ENCODE assay signal across 21 cellular contexts in genomic region chr7:130473289-130473688, GRCh38. TPM values are rescaled to one million over a fixed set of nuclear protein-coding genes. Genes with fewer than 3 reads are reported as not detected.
DNase-seq lines count a peak whose midpoint lies in the region; ATAC-seq, FAIRE-seq and TF ChIP-seq lines count a peak whose summit lies in the region.
"Had no signal": no experiment of that assay in that cellular context is flagged by ENCODE, and none has a peak within 500 bp of the region (broad histone marks: within the 10 kb centered on the region; RNA-seq: fewer than 3 reads in every experiment).

No MANE protein-coding gene starts in this region.

- no peaks in the 10 kb centered on the region for H3K36me3 Mint-ChIP-seq in stimulated activated naive B cell treated with anti-CD40 and anti-IgM and Interleukin-4, amounts not matched to agents 10 μg/mL and 1 μg/mL and 100 μg/mL, for 72 hours
- H3K36me3 Mint-ChIP-seq: natural killer cell had no signal

- H3K9ac ChIP-seq in K562 (ENCODE audit: insufficient read depth in 1 of 2, low read depth in 2 of 2, low read length in 2 of 2): no peak overlapping the region

- in situ Hi-C loops in K562 (cut with MboI): no loop called here

- H4K20me1 ChIP-seq in K562 (replicated peaks; ENCODE audit: control insufficient read depth, insufficient read depth, low read length): no peaks in the 10 kb centered on the region

- H3K9me3 Mint-ChIP-seq in stimulated activated naive B cell treated with anti-CD40 and anti-IgM and Interleukin-4, amounts not matched to agents 10 μg/mL and 1 μg/mL and 100 μg/mL, for 72 hours: peaks cover 0 to 1% of the 10 kb centered on the region in 2 donors
- H3K9me3 Mint-ChIP-seq: CD4-positive, alpha-beta T cell; central memory CD8-positive, alpha-beta T cell; effector memory CD8-positive, alpha-beta T cell; natural killer cell; T-helper 1 cell treated with Interleukin-12 subunit alpha and Interleukin-12 subunit beta and Interleukin-4 antibody, amounts not matched to agents 30 μg/mL and 1 μg/mL, for 36 hours had no signal

- no peak overlapping the region for H2AFZ ChIP-seq in K562 (ENCODE audit: low read depth, low read length)

- TF ChIP-seq CTCF in K562 (IDR thresholded peaks at IDR 0.05 in 2 of 3, conservative IDR thresholded peaks at IDR 0.05 in 1 of 3; ENCODE audit: insufficient read depth in 2 of 3, low read depth in 1 of 3, low read length in 3 of 3): no peak

- peaks cover 8 to 18% of the 10 kb centered on the region in 2 donors for H3K4me1 Mint-ChIP-seq in stimulated activated naive B cell treated with anti-CD40 and anti-IgM and Interleukin-4, amounts not matched to agents 10 μg/mL and 1 μg/mL and 100 μg/mL, for 72 hours
- H3K4me1 Mint-ChIP-seq: central memory CD8-positive, alpha-beta T cell; natural killer cell had no signal

- FAIRE-seq in K562 (lab: Jason Lieb, UNC): no peak

- H3K4me3 Mint-ChIP-seq in stimulated activated naive B cell treated with anti-CD40 and anti-IgM and Interleukin-4, amounts not matched to agents 10 μg/mL and 1 μg/mL and 100 μg/mL, for 72 hours: no peak overlapping the region
- H3K4me3 Mint-ChIP-seq: CD4-positive, alpha-beta T cell; central memory CD8-positive, alpha-beta T cell; effector memory CD8-positive, alpha-beta T cell; H9; natural killer cell; T-helper 1 cell treated with Interleukin-12 subunit alpha and Interleukin-12 subunit beta and Interleukin-4 antibody, amounts not matched to agents 30 μg/mL and 1 μg/mL, for 36 hours had no signal

- CTCF ChIA-PET in K562 (lab: Yijun Ruan, JAX; ENCODE audit: low intra/inter-chr PET ratio): no interaction called here

- H3K4me1 ChIP-seq in K562 (replicated peaks in 1 of 2; ENCODE audit: control insufficient read depth in 2 of 2, insufficient read depth in 2 of 2, low read length in 2 of 2): no peaks in the 10 kb centered on the region
- H3K4me1 ChIP-seq: psoas muscle had no signal

- no peak for TF ChIP-seq RAD21 in K562 (CRISPR knock-in tag; conservative IDR thresholded peaks at IDR 0.05 in 1 of 2, IDR thresholded peaks at IDR 0.05 in 1 of 2)

- no peak overlapping the region for H3K4me2 ChIP-seq in K562 (ENCODE audit: insufficient read depth, low read length)

- H3K27ac ChIP-seq in K562 (ENCODE audit: extremely low read depth, low read depth, low read length): no peak overlapping the region
- H3K27ac ChIP-seq: psoas muscle had no signal

- DNase-seq in NOMO-1 (lab: John Stamatoyannopoulos, UW; ENCODE audit: unreplicated experiment in 2 of 2) (peak; percentile 26 to 42), NOMO-1 treated with dmso at 0.1 percent for 144 hours (lab: John Stamatoyannopoulos, UW; ENCODE audit: unreplicated experiment) (no peak), NOMO-1 treated with DMSO at 0.1 percent for 48 hours (lab: John Stamatoyannopoulos, UW; ENCODE audit: unreplicated experiment) (peak; percentile 53), K562 (ENCODE audit: extremely low read depth in 1 of 4, low spot score in 3 of 4) (no peak), NCI-H446 (lab: John Stamatoyannopoulos, UW) (no peak)
- DNase-seq in stimulated activated naive B cell treated with anti-CD40 and anti-IgM and Interleukin-4, amounts not matched to agents 10 μg/mL and 1 μg/mL and 100 μg/mL, for 72 hours: no peak
- DNase-seq in activated CD4-positive, alpha-beta T cell treated with anti-CD3 and anti-CD28 coated beads for 48 hours: no peak
- DNase-seq: 8988T; amniotic stem cell; CD4-positive, alpha-beta T cell; DMS79; effector memory CD8-positive, alpha-beta T cell; H9; heart right ventricle; natural killer cell; psoas muscle had no signal

- no peak for TF ChIP-seq EP300 in K562 (IDR thresholded peaks at IDR 0.05; ENCODE audit: low read length)

- no peak overlapping the region for H3K4me3 ChIP-seq in K562
- H3K4me3 ChIP-seq: heart right ventricle, lung, psoas muscle had no signal

- TF ChIP-seq POLR2A in K562 (conservative IDR thresholded peaks at IDR 0.05): no peak

- no TSS peak for BruUV-seq in K562 (replicated peaks; lab: Mats Ljungman, UMichigan)

- H3K36me3 ChIP-seq in K562 (ENCODE audit: control insufficient read depth, insufficient read depth, low read length): no peaks in the 10 kb centered on the region
- H3K36me3 ChIP-seq: heart right ventricle had no signal

- no peaks in the 10 kb centered on the region for H3K79me2 ChIP-seq in K562 (ENCODE audit: control insufficient read depth, insufficient read depth, low read length)

- ATAC-seq in K562 (no peak), HG03095 (IDR thresholded peaks at IDR 0.05; ENCODE audit: unreplicated experiment) (no peak)
- peak; percentile 33 to 51 for ATAC-seq in stimulated activated naive B cell treated with anti-CD40 and anti-IgM and Interleukin-4, amounts not matched to agents 10 μg/mL and 1 μg/mL and 100 μg/mL, for 72 hours (replicated peaks)
- ATAC-seq: effector memory CD8-positive, alpha-beta T cell; natural killer cell; psoas muscle had no signal

- no peak overlapping the region for H3K27ac Mint-ChIP-seq in stimulated activated naive B cell treated with anti-CD40 and anti-IgM and Interleukin-4, amounts not matched to agents 10 μg/mL and 1 μg/mL and 100 μg/mL, for 72 hours
- H3K27ac Mint-ChIP-seq: activated T-helper 2 cell treated with anti-CD3 and anti-CD28 coated beads, Interferon-gamma antibody, Interleukin-2, Interleukin-4, amounts not matched to agents 10 μg/mL and 5 μg/mL and 100 μg/mL, durations not matched to agents 14 hours and 24 hours and 36 hours; CD4-positive, alpha-beta T cell; effector memory CD8-positive, alpha-beta T cell; H9; natural killer cell; T-helper 1 cell treated with Interleukin-12 subunit alpha and Interleukin-12 subunit beta and Interleukin-4 antibody, amounts not matched to agents 30 μg/mL and 1 μg/mL, for 36 hours had no signal

- no peaks in the 10 kb centered on the region for H3K27me3 Mint-ChIP-seq in stimulated activated naive B cell treated with anti-CD40 and anti-IgM and Interleukin-4, amounts not matched to agents 10 μg/mL and 1 μg/mL and 100 μg/mL, for 72 hours
- H3K27me3 Mint-ChIP-seq: CD4-positive, alpha-beta T cell had no signal

- no peaks in the 10 kb centered on the region for H3K9me3 ChIP-seq in K562 (replicated peaks; ENCODE audit: control insufficient read depth, insufficient read depth, low read depth, low read length)
- H3K9me3 ChIP-seq: psoas muscle had no signal

- H3K27me3 ChIP-seq in K562 (ENCODE audit: control insufficient read depth in 2 of 2, insufficient read depth in 2 of 2, low read length in 2 of 2): peaks cover 15 to 24% of the 10 kb centered on the region in 2 experiments
- H3K27me3 ChIP-seq: heart right ventricle had no signal

- H3K9me1 ChIP-seq in K562 (ENCODE audit: control insufficient read depth, insufficient read depth, low read length): no peaks in the 10 kb centered on the region

- intact Hi-C loops in K562 (cut with micrococcal nuclease): no loop called here

- POLR2A ChIA-PET in K562 (lab: Yijun Ruan, JAX): interaction anchor here (0.5 to 1.1 kb wide), 4 partner anchors 11 to 346 kb away, joined by 3 to 4 read pairs (median 3); no protein-coding TSS in a partner anchor

RNA-seq across cellular contexts. Expression of gene MEST, which starts 18.6 kb away (rescaled TPM):
- total RNA-seq in K562 (2011; cell fraction: chromatin; rRNA removed; ENCODE audit: low replicate concordance): 1.1 and 1.3 TPM in 2 replicates
- 0.33 and 1.1 TPM in 2 replicates for total RNA-seq in K562 (2011; cell fraction: nucleolus; rRNA removed)
- 0.81 and 0.92 TPM in 2 replicates for total RNA-seq in K562 (2011; cell fraction: nucleoplasm; rRNA removed)
- total RNA-seq in K562 (2014; rRNA removed): 0.04 and 0.14 TPM in 2 replicates
- 0.18 and 0.26 TPM in 2 replicates for total RNA-seq in K562 (2014; rRNA removed; fragmentation: Illumina TruSeq; extraction: Trizol)
- total RNA-seq in K562 (2015; rRNA removed; fragmentation: Illumina TruSeq; extraction: Trizol): 0.41 TPM in 1 of 2 replicates, not detected in the other
- total RNA-seq in K562 (2021): 0.62 and 1.0 TPM in 2 replicates
- polyA plus RNA-seq in K562 (2011; rRNA removed): 0.27 and 0.74 TPM in 2 replicates
- polyA plus RNA-seq in K562 (2011; cell fraction: cytosol; rRNA removed): 0.28 and 0.52 TPM in 2 replicates
- 0.22 and 0.53 TPM in 2 replicates for polyA plus RNA-seq in K562 (2011; cell fraction: nucleus; rRNA removed)
- polyA plus RNA-seq in K562 (2012): 0.23 and 0.73 TPM in 2 replicates
- polyA plus RNA-seq in K562 (2014; fragmentation: Illumina TruSeq; extraction: Trizol): 0.34 TPM in 1 of 2 replicates, not detected in the other
- under 1 TPM; 0.38 to 0.56 TPM for polyA plus RNA-seq in K562 (2014; fragmentation: Nextera tagmentation; extraction: Ambion mirVana)
- 0.04 and 0.38 TPM in 2 replicates for polyA plus RNA-seq in K562 (2014; rRNA removed)
- 0.06 and 1.9 TPM in 2 replicates for polyA minus RNA-seq in K562 (2011; rRNA and poly(A)+ RNA removed)
- 0.38 TPM in 1 of 2 replicates, not detected in the other for polyA minus RNA-seq in K562 (2011; cell fraction: cytosol; rRNA and poly(A)+ RNA removed)
- polyA minus RNA-seq in K562 (2011; cell fraction: nucleus; rRNA and poly(A)+ RNA removed): 0.13 TPM in 1 of 2 replicates, not detected in the other

RNA-seq across cellular contexts. Expression of gene CEP41, which starts 32.5 kb away (rescaled TPM):
- 9.3 and 12.1 TPM in 2 replicates for total RNA-seq in K562 (2011; cell fraction: chromatin; rRNA removed; ENCODE audit: low replicate concordance)
- total RNA-seq in K562 (2011; cell fraction: nucleolus; rRNA removed): 4.0 and 6.7 TPM in 2 replicates
- 4.3 and 10.6 TPM in 2 replicates for total RNA-seq in K562 (2011; cell fraction: nucleoplasm; rRNA removed)
- 1.5 and 4.2 TPM in 2 replicates for total RNA-seq in K562 (2014; rRNA removed)
- total RNA-seq in K562 (2014; rRNA removed; fragmentation: Illumina TruSeq; extraction: Trizol): 4.9 and 8.0 TPM in 2 replicates
- 4.6 and 5.0 TPM in 2 replicates for total RNA-seq in K562 (2015; rRNA removed; fragmentation: Illumina TruSeq; extraction: Trizol)
- total RNA-seq in K562 (2021): 5.6 and 6.4 TPM in 2 replicates
- 4.4 and 9.2 TPM in 2 replicates for polyA plus RNA-seq in K562 (2011; rRNA removed)
- 4.7 and 6.3 TPM in 2 replicates for polyA plus RNA-seq in K562 (2011; cell fraction: cytosol; rRNA removed)
- polyA plus RNA-seq in K562 (2011; cell fraction: nucleus; rRNA removed): 2.4 and 6.4 TPM in 2 replicates
- 5.3 and 9.7 TPM in 2 replicates for polyA plus RNA-seq in K562 (2012)
- 8.1 and 10.9 TPM in 2 replicates for polyA plus RNA-seq in K562 (2014; fragmentation: Illumina TruSeq; extraction: Trizol)
- polyA plus RNA-seq in K562 (2014; fragmentation: Nextera tagmentation; extraction: Ambion mirVana): 10 to 100 TPM; 15.3 to 15.5 TPM
- 5.8 and 7.4 TPM in 2 replicates for polyA plus RNA-seq in K562 (2014; rRNA removed)
- 3.2 and 7.7 TPM in 2 replicates for polyA minus RNA-seq in K562 (2011; rRNA and poly(A)+ RNA removed)
- polyA minus RNA-seq in K562 (2011; cell fraction: cytosol; rRNA and poly(A)+ RNA removed): 0.55 and 2.5 TPM in 2 replicates
- 1.5 and 3.9 TPM in 2 replicates for polyA minus RNA-seq in K562 (2011; cell fraction: nucleus; rRNA and poly(A)+ RNA removed)

Comparison
In these comparisons a context has a peak if more than half of its experiments do, and no peak if none do; other contexts are left out.
1. DNase-seq: peak in NOMO-1 (2 of 2) and NOMO-1 treated with DMSO at 0.1 percent for 48 hours (single experiment); none in NOMO-1 treated with dmso at 0.1 percent for 144 hours (single experiment), K562 (0 of 4), stimulated activated naive B cell treated with anti-CD40 and anti-IgM and Interleukin-4, amounts not matched to agents 10 μg/mL and 1 μg/mL and 100 μg/mL, for 72 hours (single experiment), activated CD4-positive, alpha-beta T cell treated with anti-CD3 and anti-CD28 coated beads for 48 hours (single experiment) and NCI-H446 (0 of 2).
2. ATAC-seq: peak in stimulated activated naive B cell treated with anti-CD40 and anti-IgM and Interleukin-4, amounts not matched to agents 10 μg/mL and 1 μg/mL and 100 μg/mL, for 72 hours (2 of 2); none in K562 (single experiment) and HG03095 (single experiment).